Comparison of ENCODE assay signal across 1 cellular context in genomic region chr17:29253037-29253436, GRCh38.
TF ChIP-seq lines count a peak whose summit lies in the region.

No MANE protein-coding gene starts in this region.

TF ChIP-seq in IMR-90, 13 proteins besides CTCF, POLR2A, EP300 and RAD21:
- TF ChIP-seq SMC3 (IDR thresholded peaks at IDR 0.05; ENCODE audit: low read depth, low read length) = no peak
- no peak for TF ChIP-seq CHD1 (IDR thresholded peaks at IDR 0.05; ENCODE audit: low read depth, low read length)
- TF ChIP-seq ELK1 (IDR thresholded peaks at IDR 0.05; ENCODE audit: borderline replicate concordance, low read depth, low read length) = no peak
- no peak for TF ChIP-seq USF2 (IDR thresholded peaks at IDR 0.05; ENCODE audit: low read depth, low read length)
